Comparison of ENCODE assay signal across 11 cellular contexts in the genomic region with DNA sequence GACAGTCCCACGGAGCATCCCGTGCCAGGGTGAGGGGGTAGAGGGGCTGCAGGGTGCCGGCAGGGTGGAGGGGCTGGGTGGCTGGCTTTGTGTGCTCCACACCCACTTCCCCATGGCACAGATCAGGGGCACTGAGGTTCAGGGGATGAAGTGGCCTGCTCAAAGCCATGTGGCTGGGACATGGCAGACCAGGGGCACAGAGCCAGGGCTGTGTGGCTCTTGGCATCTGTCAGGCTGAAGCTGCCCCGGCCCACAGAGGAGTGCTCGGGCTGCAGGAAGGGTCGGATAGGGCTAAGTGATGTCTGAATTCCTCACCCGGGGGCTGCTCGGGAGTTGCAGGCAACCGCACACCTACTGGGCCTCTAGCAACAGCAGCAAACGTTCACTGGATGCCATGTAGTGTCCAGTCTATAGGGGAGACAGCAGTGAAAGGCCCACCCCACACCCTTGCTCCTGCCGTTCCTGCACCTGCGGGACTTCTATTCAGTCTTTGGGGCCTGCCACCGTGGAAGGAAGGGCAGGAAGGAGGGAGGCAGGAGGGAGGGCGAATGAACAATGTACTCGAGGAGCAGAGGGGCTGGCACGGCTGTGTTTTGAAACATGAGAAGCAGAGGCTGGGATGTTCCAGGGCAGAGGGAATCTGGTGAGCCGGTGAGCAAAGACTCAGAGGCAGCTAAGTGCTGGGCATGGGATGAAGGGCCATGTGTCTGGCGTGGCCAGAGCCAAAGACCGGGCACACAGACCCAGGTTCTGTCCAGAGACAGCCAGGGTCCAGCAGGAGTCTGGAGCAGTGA. TPM values are rescaled to one million over a fixed set of nuclear protein-coding genes. Genes with fewer than 3 reads are reported as not detected.
A peak's percentile ranks its signal among the peaks of the same experiment; 100 is the strongest.
DNase-seq lines count a peak whose midpoint lies in the region; ATAC-seq and TF ChIP-seq lines count a peak whose summit lies in the region.
"Had no signal": no experiment of that assay in that cellular context is flagged by ENCODE, and none has a peak within 500 bp of the region (broad histone marks: within the 10 kb centered on the region; RNA-seq: fewer than 3 reads in every experiment).

No MANE protein-coding gene starts in this region.

- DNase-seq in NCI-H1092 (lab: John Stamatoyannopoulos, UW) (peak; percentile 28), choroid plexus epithelial cell (ENCODE audit: low read depth) (peak; percentile 53), right lobe of liver (peak in 1 of 3 donors; percentile 69), NCI-H446 treated with DMSO at 0.1 percent for 48 hours (lab: John Stamatoyannopoulos, UW) (no peak), GF-D8 (lab: John Stamatoyannopoulos, UW) (no peak), amygdala (lab: John Stamatoyannopoulos, UW) (no peak), D341Med (ENCODE audit: low spot score) (no peak)
- DNase-seq: amniotic stem cell; CD4-positive, alpha-beta memory T cell had no signal

- intact Hi-C loops in right lobe of liver (cut with DNase I) = no loop called here

- H3K4me3 ChIP-seq in BLaER1 = no peak overlapping the region
- H3K4me3 ChIP-seq in choroid plexus epithelial cell (ENCODE audit: low read depth, low read length) = no peak overlapping the region
- no peak overlapping the region for H3K4me3 ChIP-seq in right lobe of liver

- 43% methylated on average over 11 of the region's 19 CpGs for WGBS in right lobe of liver (ENCODE audit: insufficient coverage, low coverage, low lambda C conversion rate, missing lambda C conversion rate)

- TF ChIP-seq CTCF in choroid plexus epithelial cell (conservative IDR thresholded peaks at IDR 0.05; ENCODE audit: low read depth, low read length) (no peak), right lobe of liver (IDR thresholded peaks at IDR 0.05) (no peak)

- no peaks in the 10 kb centered on the region for H3K36me3 ChIP-seq in BLaER1
- peaks cover 0 to 10% (median 3%) of the 10 kb centered on the region in 4 donors for H3K36me3 ChIP-seq in right lobe of liver

- H3K4me2 ChIP-seq in BLaER1 = 0 out of 2 replicates have a peak overlapping the region, but pooled peaks have one; percentile 71

- peaks cover 24% of the 10 kb centered on the region for H3K4me1 ChIP-seq in BLaER1
- H3K4me1 ChIP-seq in right lobe of liver = no peaks in the 10 kb centered on the region

- H3K9ac ChIP-seq in BLaER1 = no peak overlapping the region

- H3K9me3 ChIP-seq in BLaER1 (no peaks in the 10 kb centered on the region), right lobe of liver (no peaks in the 10 kb centered on the region)

- no peaks in the 10 kb centered on the region for H3K27me3 ChIP-seq in BLaER1
- no peaks in the 10 kb centered on the region for H3K27me3 ChIP-seq in right lobe of liver

- TF ChIP-seq POLR2A in right lobe of liver (IDR thresholded peaks at IDR 0.05) = no peak

- ATAC-seq in right lobe of liver = peak; percentile 37 to 68 (median 66)

- no peaks in the 10 kb centered on the region for H4K20me1 ChIP-seq in BLaER1

- H3K27ac ChIP-seq in BLaER1 = peak overlapping the region; percentile 18; the same call in 1 of the 2 replicates
- H3K27ac ChIP-seq in right lobe of liver = no peak overlapping the region

RNA-seq across cellular contexts. Expression of gene SLC5A10, which starts 15.1 kb away (rescaled TPM):
- total RNA-seq in right lobe of liver = under 1 TPM in 2 of 6 experiments, not detected in 4; 0.07 to 0.14 TPM
- total RNA-seq: CD4-positive, alpha-beta memory T cell; omental fat pad had no signal

RNA-seq across cellular contexts. Expression of gene FAM83G, which starts 37.5 kb away (rescaled TPM):
- 10 to 100 TPM; 10.1 to 41.7 (median 21.5) TPM for total RNA-seq in right lobe of liver

Comparison
In these comparisons a context has a peak if more than half of its experiments do, and no peak if none do; other contexts are left out.
1. DNase-seq: peak in NCI-H1092 (single experiment) and choroid plexus epithelial cell (single experiment); none in NCI-H446 treated with DMSO at 0.1 percent for 48 hours (single experiment), GF-D8 (single experiment), amygdala (0 of 56) and D341Med (single experiment).